In genomic region chr3:139715736-139716135, GRCh38 we compare ENCODE assay signal across 15 cellular contexts.
"Had no signal": no experiment of that assay in that cellular context is flagged by ENCODE, and none has a peak within 500 bp of the region (broad histone marks: within the 10 kb centered on the region; RNA-seq: fewer than 3 reads in every experiment).

No MANE protein-coding gene starts in this region.

- FAIRE-seq: colon had no signal

- H3K9me3 ChIP-seq: tibial nerve, uterus had no signal

- H3K4me1 ChIP-seq: tibial nerve, uterus had no signal

- H3K27ac ChIP-seq: tibial nerve, uterus had no signal

- H3K4me3 ChIP-seq: tibial nerve, uterus had no signal

- DNase-seq: activated CD4-positive, alpha-beta T cell treated with anti-CD3 and anti-CD28 coated beads, Interleukin-2, amount 10 ng/mL, durations not matched to agents 7 days and 5 days; activated CD8-positive, alpha-beta memory T cell treated with anti-CD3 and anti-CD28 coated beads for 24 hours; activated gamma-delta T cell treated with Interleukin-2 at 50 U/mL for 16 hours; amniotic stem cell; caudate nucleus; foreskin fibroblast; immature natural killer cell; nephron progenitor cell; occipital lobe; stimulated activated CD4-positive, alpha-beta T cell treated with anti-CD3 and anti-CD28 coated beads, Interleukin-4, amount 100 ng/mL, for 1 hour; stimulated activated naive CD4-positive, alpha-beta T cell treated with Interleukin-2 at 50 U/mL for 16 hours; substantia nigra; uterus had no signal

- H3K27me3 ChIP-seq: tibial nerve, uterus had no signal

- H3K36me3 ChIP-seq: tibial nerve, uterus had no signal
